Comparison of ENCODE assay signal across 9 cellular contexts in the genomic region with DNA sequence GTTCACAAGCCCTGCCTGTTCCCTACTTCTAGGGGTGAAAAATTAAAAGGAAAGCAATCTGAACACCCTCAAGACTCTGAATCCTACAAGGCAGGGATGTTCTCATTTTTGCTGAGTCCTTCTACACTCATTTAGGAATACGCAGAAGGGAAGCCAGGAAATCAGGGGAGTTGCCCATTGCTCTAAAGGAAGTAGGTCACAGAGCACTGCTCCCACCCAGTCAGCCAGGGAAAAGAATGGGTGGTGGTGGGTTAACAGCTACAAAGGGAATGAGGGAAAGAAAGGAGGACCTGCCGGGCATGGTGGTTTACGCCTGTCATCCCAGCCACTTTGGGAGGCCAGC. TPM values are rescaled to one million over a fixed set of nuclear protein-coding genes. Genes with fewer than 3 reads are reported as not detected.
DNase-seq lines count a peak whose midpoint lies in the region; ATAC-seq and TF ChIP-seq lines count a peak whose summit lies in the region.
"Had no signal": no experiment of that assay in that cellular context is flagged by ENCODE, and none has a peak within 500 bp of the region (broad histone marks: within the 10 kb centered on the region; RNA-seq: fewer than 3 reads in every experiment).

No MANE protein-coding gene starts in this region.

- H3K4me1 ChIP-seq in left lung, result peaks cover 30 to 69% of the 10 kb centered on the region in 2 donors

- intact Hi-C loops in left lung (cut with DNase I), result loop anchor here (10.0 kb wide), 2 partner anchors 71 to 311 kb away; partner anchors contain the start of gene RHOC (in 1 of the 2)

- peaks cover 0 to 6% of the 10 kb centered on the region in 2 donors for H3K27me3 ChIP-seq in left lung

- H3K4me3 ChIP-seq in cardiac fibroblast (replicated peaks in 1 of 2; ENCODE audit: low read depth in 2 of 2, low read length in 2 of 2) (peak overlapping the region in 1 of 2 donors; percentile 8), left lung (no peak overlapping the region)
- H3K4me3 ChIP-seq: HAP-1 had no signal

- H3K9me3 ChIP-seq in left lung, result no peaks in the 10 kb centered on the region
- H3K9me3 ChIP-seq: HAP-1 had no signal

- TF ChIP-seq CTCF in cardiac fibroblast (IDR thresholded peaks at IDR 0.05; ENCODE audit: low read depth, low read length) (no peak), left lung (IDR thresholded peaks at IDR 0.05) (no peak)

- H3K27ac ChIP-seq in left lung (peak overlapping the region; percentile 89 to 91), substantia nigra (ENCODE audit: low read depth, low read length, poor library complexity, severe bottlenecking) (peak overlapping the region; percentile 54)

- no peak for ATAC-seq in left lung
- no peak for ATAC-seq in stimulated activated naive CD8-positive, alpha-beta T cell treated with anti-CD3 and anti-CD28 coated beads, Interleukin-15, Interleukin-2, amounts not matched to agents 100 U/mL and 50 U/mL, for 24 hours

- H3K36me3 ChIP-seq in left lung, result no peaks in the 10 kb centered on the region
- H3K36me3 ChIP-seq: HAP-1 had no signal

- DNase-seq in HT-29 (ENCODE audit: low spot score) (peak; percentile 72), cardiac fibroblast (ENCODE audit: low read depth in 2 of 2) (peak; percentile 77 to 82), left lung (no peak), substantia nigra (lab: John Stamatoyannopoulos, UW) (peak in 1 of 49 donors; percentile 7), mesenteric fat pad (ENCODE audit: low spot score) (no peak), NCI-H82 (lab: John Stamatoyannopoulos, UW) (no peak)
- no peak for DNase-seq in stimulated activated CD4-positive, alpha-beta T cell treated with anti-CD3 and anti-CD28 coated beads, Interleukin-15, amount 100 ng/mL, for 24 hours
- DNase-seq in stimulated activated naive CD8-positive, alpha-beta T cell treated with anti-CD3 and anti-CD28 coated beads, Interleukin-15, Interleukin-2, amounts not matched to agents 100 U/mL and 50 U/mL, for 24 hours, result no peak

RNA-seq across cellular contexts. Expression of gene CTTNBP2NL, which starts 2.4 kb away (rescaled TPM):
- 4.9 and 5.2 TPM in 2 replicates for total RNA-seq in HT-29 (2014; rRNA removed; shearing (Covaris generic))
- total RNA-seq in left lung (10 to 100 TPM; 42.3 to 49.2 TPM), mesenteric fat pad (44.4 TPM)

Comparison
In these comparisons a context has a peak if more than half of its experiments do, and no peak if none do; other contexts are left out.
1. DNase-seq: peak in HT-29 (single experiment) and cardiac fibroblast (2 of 2); none in left lung (0 of 2), stimulated activated CD4-positive, alpha-beta T cell treated with anti-CD3 and anti-CD28 coated beads, Interleukin-15, amount 100 ng/mL, for 24 hours (single experiment), mesenteric fat pad (single experiment), stimulated activated naive CD8-positive, alpha-beta T cell treated with anti-CD3 and anti-CD28 coated beads, Interleukin-15, Interleukin-2, amounts not matched to agents 100 U/mL and 50 U/mL, for 24 hours (single experiment) and NCI-H82 (single experiment).